ENCODE assay signal across 17 cellular contexts in the genomic region with DNA sequence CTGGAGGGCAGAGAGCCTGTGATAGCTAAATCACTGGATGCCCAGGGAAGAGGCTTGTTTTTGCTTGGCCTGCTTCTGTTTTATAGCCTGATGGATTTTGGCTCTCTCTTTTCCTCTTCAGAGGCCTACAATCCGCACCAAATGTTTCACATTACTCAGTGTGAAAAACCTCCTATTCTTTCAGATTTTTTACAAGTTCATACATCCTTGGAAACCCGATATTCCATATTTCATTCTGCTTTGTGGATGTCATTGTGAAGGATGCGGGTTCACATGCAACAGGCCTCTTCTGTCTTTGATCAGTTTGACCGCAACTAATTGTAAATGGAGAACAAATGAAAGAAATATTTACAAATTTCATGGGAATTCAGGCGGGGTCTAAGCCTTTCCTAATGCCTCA.
"Had no signal": no experiment of that assay in that cellular context is flagged by ENCODE, and none has a peak within 500 bp of the region (broad histone marks: within the 10 kb centered on the region; RNA-seq: fewer than 3 reads in every experiment).

No MANE protein-coding gene starts in this region.

- DNase-seq: effector memory CD8-positive, alpha-beta T cell; foreskin melanocyte; head of caudate nucleus; hypothalamus; mesendoderm; naive B cell; psoas muscle; retina; sigmoid colon; small intestine; stimulated activated CD4-positive, alpha-beta T cell treated with anti-CD3 and anti-CD28 coated beads, Interleukin-2, amount 100 ng/mL, for 48 hours; stimulated activated naive CD4-positive, alpha-beta T cell treated with Interleukin-2 at 50 U/mL for 16 hours; tibial artery; upper lobe of left lung; uterus had no signal

- H3K36me3 ChIP-seq: neutrophil, sigmoid colon, suprapubic skin, tibial artery, upper lobe of left lung, uterus had no signal

- H3K27me3 ChIP-seq: neutrophil, sigmoid colon, suprapubic skin, tibial artery, upper lobe of left lung, uterus had no signal

- ATAC-seq: effector memory CD8-positive, alpha-beta T cell had no signal

- H3K4me1 ChIP-seq: psoas muscle, sigmoid colon, tibial artery, upper lobe of left lung, uterus had no signal

- H3K9me3 ChIP-seq: neutrophil, psoas muscle, suprapubic skin, tibial artery, upper lobe of left lung, uterus had no signal

- H3K4me3 ChIP-seq: psoas muscle, sigmoid colon, suprapubic skin, tibial artery, upper lobe of left lung, uterus had no signal

- H3K27ac ChIP-seq: neutrophil, psoas muscle, tibial artery, upper lobe of left lung had no signal
